In genomic region chr2:121120411-121120810, GRCh38 we compare ENCODE assay signal across 33 cellular contexts.
"Had no signal": no experiment of that assay in that cellular context is flagged by ENCODE, and none has a peak within 500 bp of the region (broad histone marks: within the 10 kb centered on the region; RNA-seq: fewer than 3 reads in every experiment).

No MANE protein-coding gene starts in this region.

- DNase-seq: Karpas-422, Kasumi-1, MG63, MM.1S, MV-4-11, NCI-H1048, NCI-H1092, NCI-H1092 treated with DMSO at 0.1 percent for 48 hours, NCI-H1105, NCI-H1105 treated with DMSO at 0.1 percent for 48 hours, NCI-H1417, NCI-H1417 treated with DMSO at 0.1 percent for 48 hours, NCI-H1436, NCI-H1436 treated with DMSO at 0.1 percent for 48 hours, NCI-H146, NCI-H1694, NCI-H1694 treated with DMSO at 0.1 percent for 48 hours, NCI-H187, NCI-H187 treated with DMSO at 0.1 percent for 48 hours, NCI-H1930, NCI-H2029, NCI-H2029 treated with DMSO at 0.1 percent for 48 hours, NCI-H2081, NCI-H2081 treated with DMSO at 0.1 percent for 48 hours, NCI-H2107, NCI-H2171, NCI-H2171 treated with DMSO at 0.1 percent for 48 hours, NCI-H2227 treated with DMSO at 0.1 percent for 48 hours, NCI-H226, NCI-H345, NCI-H446, NCI-H446 treated with DMSO at 0.1 percent for 48 hours, NCI-H510A had no signal
